Comparison of ENCODE assay signal across 8 cellular contexts in the genomic region with DNA sequence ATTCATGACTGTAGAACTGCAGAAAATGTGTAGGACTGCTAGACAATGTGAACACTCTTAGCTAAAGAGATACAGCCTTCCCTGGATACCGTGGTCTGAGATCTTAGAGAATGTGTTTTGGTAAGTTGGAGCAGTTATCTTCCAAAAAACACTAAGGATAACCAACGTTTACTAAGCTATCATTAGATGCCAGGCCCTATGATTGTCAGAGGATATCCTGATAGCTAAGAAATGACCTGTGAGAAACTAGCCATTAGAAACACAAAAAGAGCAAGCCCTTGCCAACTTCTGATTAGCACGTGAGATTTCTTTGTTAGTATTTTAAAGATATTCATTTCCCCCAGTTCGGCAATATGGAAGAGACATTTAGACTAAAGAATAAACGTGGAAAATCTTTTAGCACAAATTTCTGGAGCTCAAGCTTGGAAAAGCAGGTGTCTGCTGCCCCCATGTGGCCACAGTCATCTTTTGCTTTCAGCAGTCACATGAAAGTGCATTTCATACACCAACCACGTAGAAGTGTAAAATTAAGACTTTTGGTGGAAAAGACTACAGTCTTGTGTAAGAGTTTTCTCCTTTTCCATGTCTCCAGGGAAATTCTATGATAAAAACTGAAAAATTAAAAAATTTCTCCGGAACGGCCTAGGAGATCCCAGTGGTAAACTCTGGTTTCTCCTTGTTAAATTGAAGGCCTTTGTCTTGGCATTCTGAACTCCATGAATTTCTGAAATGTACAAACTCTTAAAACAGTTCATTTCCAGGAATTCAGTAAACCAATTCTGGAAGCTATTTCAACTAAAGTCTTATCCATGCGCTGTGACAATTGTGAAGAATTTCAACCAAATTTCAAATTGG.
DNase-seq lines count a peak whose midpoint lies in the region; ATAC-seq and TF ChIP-seq lines count a peak whose summit lies in the region.

No MANE protein-coding gene starts in this region.

- no peaks in the 10 kb centered on the region for H3K27me3 ChIP-seq in lung (ENCODE audit: control insufficient read depth, insufficient read depth)

- no peak overlapping the region for H3K4me3 ChIP-seq in lung

- no peak for ATAC-seq in activated CD4-positive, CD25-positive, alpha-beta regulatory T cell treated with anti-CD3 and anti-CD28 coated beads, Interleukin-2, amount 50 U/mL, for 24 hours
- ATAC-seq in lung (ENCODE audit: insufficient read depth, low FRiP score) (no peak), HG03469 (IDR thresholded peaks at IDR 0.05; ENCODE audit: unreplicated experiment) (no peak)

- peak; percentile 76 for TF ChIP-seq CTCF in lung (IDR thresholded peaks at IDR 0.05; ENCODE audit: control extremely low read depth, extremely low read depth)

- H3K27ac ChIP-seq in lung (ENCODE audit: low read depth in 1 of 2, low read length in 1 of 2) = no peak overlapping the region

- 16 to 19% methylated on average over 9 of the region's 9 CpGs for WGBS in lung, 2 donors

- H3K4me1 ChIP-seq in lung (ENCODE audit: control insufficient read depth in 2 of 2, insufficient read depth in 2 of 2, low read length in 2 of 2) = no peaks in the 10 kb centered on the region

- DNase-seq in activated CD4-positive, CD25-positive, alpha-beta regulatory T cell (lab: John Stamatoyannopoulos, UW) = peak; percentile 16 to 43 (median 22)
- DNase-seq in NCI-H2081 treated with DMSO at 0.1 percent for 48 hours (lab: John Stamatoyannopoulos, UW) (peak; percentile 31), dedifferentiated amniotic fluid mesenchymal stem cell (ENCODE audit: extremely low spot score) (peak; percentile 85), lung (ENCODE audit: low spot score) (peak; percentile 53)
- peak; percentile 79 for DNase-seq in activated CD4-positive, alpha-beta T cell treated with anti-CD3 and anti-CD28 coated beads for 48 hours
- peak; percentile 49 for DNase-seq in stimulated activated CD8-positive, alpha-beta memory T cell treated with anti-CD3 and anti-CD28 coated beads, Interleukin-15, amount 100 ng/mL, for 1 hour (ENCODE audit: low read depth)

- no peaks in the 10 kb centered on the region for H3K9me3 ChIP-seq in lung (ENCODE audit: control insufficient read depth in 2 of 2, insufficient read depth in 1 of 2, low read length in 1 of 2)

- H3K36me3 ChIP-seq in lung (ENCODE audit: control insufficient read depth in 2 of 2, insufficient read depth in 2 of 2, low read length in 2 of 2) = no peaks in the 10 kb centered on the region

Comparison
In these comparisons a context has a peak if more than half of its experiments do, and no peak if none do; other contexts are left out.
1. DNase-seq: peak in every context shown above with its lines; median percentile 85 in dedifferentiated amniotic fluid mesenchymal stem cell; 79 in activated CD4-positive, alpha-beta T cell treated with anti-CD3 and anti-CD28 coated beads for 48 hours; 53 in lung; 49 in stimulated activated CD8-positive, alpha-beta memory T cell treated with anti-CD3 and anti-CD28 coated beads, Interleukin-15, amount 100 ng/mL, for 1 hour; 31 in NCI-H2081 treated with DMSO at 0.1 percent for 48 hours; 22 in activated CD4-positive, CD25-positive, alpha-beta regulatory T cell.